In genomic region chr17:5431929-5432556, GRCh38 we compare ENCODE assay signal across 1 cellular context.
TF ChIP-seq lines count a peak whose summit lies in the region.

No MANE protein-coding gene starts in this region.

TF ChIP-seq in K562, 482 proteins besides CTCF, POLR2A, EP300 and RAD21:
- TF ChIP-seq SUPT5H (IDR thresholded peaks at IDR 0.05), result peak; percentile 55
- TF ChIP-seq PYGO2 (tag; IDR thresholded peaks at IDR 0.05), result no peak
TF ChIP-seq in K562: peak in this region for 1.
